Comparison of ENCODE assay signal across 16 cellular contexts in genomic region chr19:5927439-5927821, GRCh38. TPM values are rescaled to one million over a fixed set of nuclear protein-coding genes. Genes with fewer than 3 reads are reported as not detected.
DNase-seq lines count a peak whose midpoint lies in the region; ATAC-seq and TF ChIP-seq lines count a peak whose summit lies in the region.
"Had no signal": no experiment of that assay in that cellular context is flagged by ENCODE, and none has a peak within 500 bp of the region (broad histone marks: within the 10 kb centered on the region; RNA-seq: fewer than 3 reads in every experiment).

No MANE protein-coding gene starts in this region.

- no peak for ATAC-seq in left lung

- H3K4me1 ChIP-seq in left ventricle myocardium inferior (peaks cover 26% of the 10 kb centered on the region), OCI-LY3 (ENCODE audit: low read length) (peaks cover 20% of the 10 kb centered on the region), muscle layer of duodenum (ENCODE audit: control insufficient read depth in 1 of 2, insufficient read depth in 2 of 2, low read length in 2 of 2) (peaks cover 0 to 47% of the 10 kb centered on the region in 2 donors), uterus (peaks cover 3 to 13% of the 10 kb centered on the region in 2 donors), left lung (no peaks in the 10 kb centered on the region)

- peak overlapping the region; percentile 0; the same call in 1 of the 2 replicates for H3K9ac ChIP-seq in OCI-LY3 (ENCODE audit: low read length)

- no peak overlapping the region for H2AFZ ChIP-seq in OCI-LY3 (ENCODE audit: low read depth, low read length)

- no peak for TF ChIP-seq CTCF in left ventricle myocardium inferior (IDR thresholded peaks at IDR 0.05; ENCODE audit: borderline replicate concordance)
- no peak for TF ChIP-seq CTCF in OCI-LY3 (IDR thresholded peaks at IDR 0.05; ENCODE audit: low read depth, low read length)
- no peak for TF ChIP-seq CTCF in uterus (IDR thresholded peaks at IDR 0.05)
- TF ChIP-seq CTCF in left lung (IDR thresholded peaks at IDR 0.05), result no peak

- H3K27ac ChIP-seq in left ventricle myocardium inferior (replicated peaks), result peak overlapping the region; percentile 80
- peak overlapping the region; percentile 58 for H3K27ac ChIP-seq in OCI-LY3 (ENCODE audit: low read length)
- peak overlapping the region; percentile 80 for H3K27ac ChIP-seq in muscle layer of duodenum (ENCODE audit: low read length)
- H3K27ac ChIP-seq in uterus, result peak overlapping the region; percentile 66 to 79
- H3K27ac ChIP-seq in left lung, result peak overlapping the region in 1 of 2 donors; percentile 34
- H3K27ac ChIP-seq: epithelial cell of prostate had no signal

- H4K20me1 ChIP-seq in OCI-LY3 (ENCODE audit: insufficient read depth, low read length), result peaks cover 14% of the 10 kb centered on the region; the same call in 1 of the 2 replicates

- no peak for TF ChIP-seq POLR2A in uterus (IDR thresholded peaks at IDR 0.05)

- H3K4me3 ChIP-seq in left ventricle myocardium inferior, result no peak overlapping the region
- no peak overlapping the region for H3K4me3 ChIP-seq in OCI-LY3 (ENCODE audit: low read length)
- no peak overlapping the region for H3K4me3 ChIP-seq in muscle layer of duodenum (ENCODE audit: low read depth in 1 of 2, low read length in 2 of 2)
- no peak overlapping the region for H3K4me3 ChIP-seq in uterus
- no peak overlapping the region for H3K4me3 ChIP-seq in left lung

- H3K4me2 ChIP-seq in OCI-LY3 (ENCODE audit: low read length), result peak overlapping the region; percentile 34

- no peak for DNase-seq in left ventricle myocardium inferior
- DNase-seq in cardiac septum (ENCODE audit: low spot score), result no peak
- DNase-seq in uterus, result no peak
- no peak for DNase-seq in stimulated activated CD4-positive, alpha-beta T cell treated with anti-CD3 and anti-CD28 coated beads, Interleukin-1b, Interleukin-23, amount 100 ng/mL, for 48 hours
- no peak for DNase-seq in NCI-H2227 treated with DMSO at 0.1 percent for 48 hours (lab: John Stamatoyannopoulos, UW)
- DNase-seq in left lung, result no peak
- DNase-seq: activated CD4-positive, alpha-beta T cell treated with anti-CD3 and anti-CD28 coated beads, Interleukin-2, amount 50 U/mL, for 1 hour; activated gamma-delta T cell treated with Interleukin-2 at 50 U/mL for 16 hours; DMS153; NCI-H1694; NK-92 treated with Interleukin-12 subunit alpha and Interleukin-12 subunit beta, amount 100 ng/mL, for 24 hours; stimulated activated CD4-positive, alpha-beta T cell treated with anti-CD3 and anti-CD28 coated beads, Interleukin-2, amount 100 ng/mL, for 24 hours had no signal

- H3K9me3 ChIP-seq in left ventricle myocardium inferior (replicated peaks) (no peaks in the 10 kb centered on the region), OCI-LY3 (ENCODE audit: insufficient read depth, low read length) (no peaks in the 10 kb centered on the region), muscle layer of duodenum (ENCODE audit: control insufficient read depth in 1 of 2, low read length in 2 of 2) (no peaks in the 10 kb centered on the region), uterus (no peaks in the 10 kb centered on the region), left lung (no peaks in the 10 kb centered on the region)

- H3K27me3 ChIP-seq in left ventricle myocardium inferior (ENCODE audit: low read depth), result no peaks in the 10 kb centered on the region
- no peaks in the 10 kb centered on the region for H3K27me3 ChIP-seq in OCI-LY3 (ENCODE audit: low read depth, low read length)
- H3K27me3 ChIP-seq in muscle layer of duodenum (ENCODE audit: low read depth, low read length), result no peaks in the 10 kb centered on the region
- no peaks in the 10 kb centered on the region for H3K27me3 ChIP-seq in uterus
- no peaks in the 10 kb centered on the region for H3K27me3 ChIP-seq in left lung

- no peaks in the 10 kb centered on the region for H3K79me2 ChIP-seq in OCI-LY3 (ENCODE audit: low read length)

- intact Hi-C loops in left ventricle myocardium inferior (cut with micrococcal nuclease) (no loop called here), cardiac septum (cut with DNase I) (no loop called here), uterus (cut with DNase I; ENCODE audit: low total_unique reads) (no loop called here), left lung (cut with DNase I) (no loop called here)

- H3K36me3 ChIP-seq in left ventricle myocardium inferior (peaks cover 94% of the 10 kb centered on the region), OCI-LY3 (replicated peaks; ENCODE audit: low read depth, low read length) (peaks cover 76% of the 10 kb centered on the region), muscle layer of duodenum (ENCODE audit: control insufficient read depth in 1 of 2, insufficient read depth in 2 of 2, low read length in 2 of 2) (peaks cover 65 to 86% of the 10 kb centered on the region in 2 donors), uterus (no peaks in the 10 kb centered on the region), left lung (peaks cover 5 to 100% of the 10 kb centered on the region in 2 donors)

RNA-seq across cellular contexts. Expression of gene CAPS, which starts 13.4 kb away (rescaled TPM):
- total RNA-seq in left ventricle myocardium inferior, result 6.1 TPM
- 2.7 TPM for total RNA-seq in cardiac septum
- 10 to 100 TPM in 3 of 4 donors, 1 to 10 TPM in 1; 2.0 to 48.7 (median 12.4) TPM for total RNA-seq in uterus
- 10 to 100 TPM in 1 of 2 donors, 1 to 10 TPM in 1; 8.8 to 40.9 TPM for total RNA-seq in left lung

RNA-seq across cellular contexts. Expression of gene VMAC, which starts 22.8 kb away (rescaled TPM):
- 2.5 TPM for total RNA-seq in left ventricle myocardium inferior
- 2.4 TPM for total RNA-seq in cardiac septum
- 10 to 100 TPM in 1 of 4 donors, 1 to 10 TPM in 3; 2.6 to 10.9 (median 7.1) TPM for total RNA-seq in uterus
- total RNA-seq in left lung, result 1 to 10 TPM; 5.0 to 6.6 TPM

RNA-seq across cellular contexts. Expression of gene NDUFA11, which starts 23.8 kb away (rescaled TPM):
- total RNA-seq in left ventricle myocardium inferior, result 590 TPM
- 414 TPM for total RNA-seq in cardiac septum
- total RNA-seq in uterus, result 100 to 1,000 TPM in 3 of 4 donors, 10 to 100 TPM in 1; 68.7 to 261 (median 150) TPM
- total RNA-seq in left lung, result 100 to 1,000 TPM; 163 to 190 TPM

RNA-seq across cellular contexts. Expression of gene RANBP3, which starts 50.5 kb away (rescaled TPM):
- 54.8 TPM for total RNA-seq in left ventricle myocardium inferior
- total RNA-seq in cardiac septum, result 49.0 TPM
- total RNA-seq in uterus, result 10 to 100 TPM; 40.9 to 98.1 (median 48.5) TPM
- 10 to 100 TPM; 64.6 to 69.0 TPM for total RNA-seq in left lung

RNA-seq across cellular contexts. Expression of gene FUT5, which starts 57.1 kb away (rescaled TPM):
- not detected for total RNA-seq in left ventricle myocardium inferior
- not detected for total RNA-seq in cardiac septum
- total RNA-seq in uterus, result not detected
- not detected for total RNA-seq in left lung
- total RNA-seq: A673 had no signal
